17 cellular contexts compared by ENCODE assay signal in genomic region chr9:25427290-25427689, GRCh38.
A peak's percentile ranks its signal among the peaks of the same experiment; 100 is the strongest.
DNase-seq lines count a peak whose midpoint lies in the region; ATAC-seq and TF ChIP-seq lines count a peak whose summit lies in the region.
"Had no signal": no experiment of that assay in that cellular context is flagged by ENCODE, and none has a peak within 500 bp of the region (broad histone marks: within the 10 kb centered on the region; RNA-seq: fewer than 3 reads in every experiment).

No MANE protein-coding gene starts in this region.

- H3K4me1 Mint-ChIP-seq in central memory CD8-positive, alpha-beta T cell, result no peaks in the 10 kb centered on the region
- H3K4me1 Mint-ChIP-seq: B cell had no signal

- no peak overlapping the region for H3K4me3 Mint-ChIP-seq in central memory CD8-positive, alpha-beta T cell
- H3K4me3 Mint-ChIP-seq: B cell; CD4-positive, alpha-beta T cell; CD8-positive, alpha-beta T cell had no signal

- intact Hi-C loops in posterior vena cava (cut with DNase I), result no loop called here
- intact Hi-C loops in upper lobe of right lung (cut with DNase I), result no loop called here
- intact Hi-C loops in esophagus squamous epithelium (cut with DNase I), result no loop called here

- no peak overlapping the region for H3K27ac ChIP-seq in upper lobe of right lung
- H3K27ac ChIP-seq in esophagus squamous epithelium, result no peak overlapping the region
- H3K27ac ChIP-seq: 22Rv1; A549; BLaER1 treated with 17β-estradiol and CSF1 and Interleukin-3, amounts not matched to agents 10 nM and 100 nM; C4-2B had no signal

- H3K4me1 ChIP-seq in upper lobe of right lung (no peaks in the 10 kb centered on the region), esophagus squamous epithelium (no peaks in the 10 kb centered on the region)
- H3K4me1 ChIP-seq: A549, Caco-2 had no signal

- no peak overlapping the region for H3K4me3 ChIP-seq in upper lobe of right lung
- H3K4me3 ChIP-seq in esophagus squamous epithelium, result no peak overlapping the region
- H3K4me3 ChIP-seq: A549; BLaER1 treated with 17β-estradiol and CSF1 and Interleukin-3, amounts not matched to agents 10 nM and 100 nM had no signal

- no peak for DNase-seq in central memory CD8-positive, alpha-beta T cell (ENCODE audit: low spot score in 2 of 2)
- DNase-seq in posterior vena cava (ENCODE audit: low spot score), result peak; percentile 46
- DNase-seq in upper lobe of right lung, result no peak
- DNase-seq in esophagus squamous epithelium (lab: John Stamatoyannopoulos, UW), result no peak
- DNase-seq: AML-193; Caco-2; Calu3; CD4-positive, alpha-beta T cell; CD8-positive, alpha-beta T cell; DMS79 treated with DMSO at 0.1 percent for 48 hours; GF-D8 had no signal

- H3K9me3 Mint-ChIP-seq in central memory CD8-positive, alpha-beta T cell, result peaks cover 45% of the 10 kb centered on the region

- H3K27me3 Mint-ChIP-seq in central memory CD8-positive, alpha-beta T cell, result no peaks in the 10 kb centered on the region
- H3K27me3 Mint-ChIP-seq: B cell; CD4-positive, alpha-beta T cell had no signal

- ATAC-seq in central memory CD8-positive, alpha-beta T cell (replicated peaks; ENCODE audit: extremely low read depth, poor library complexity, severe bottlenecking), result peak; percentile 10
- ATAC-seq in upper lobe of right lung (peak; percentile 13), HG02981 (IDR thresholded peaks at IDR 0.05; ENCODE audit: unreplicated experiment) (no peak)
- ATAC-seq: A549; CD8-positive, alpha-beta T cell had no signal

- no peaks in the 10 kb centered on the region for H3K36me3 ChIP-seq in upper lobe of right lung
- no peaks in the 10 kb centered on the region for H3K36me3 ChIP-seq in esophagus squamous epithelium
- H3K36me3 ChIP-seq: BLaER1 treated with 17β-estradiol and CSF1 and Interleukin-3, amounts not matched to agents 10 nM and 100 nM had no signal

- no peak overlapping the region for H3K27ac Mint-ChIP-seq in central memory CD8-positive, alpha-beta T cell (ENCODE audit: low read depth)
- H3K27ac Mint-ChIP-seq: B cell; CD4-positive, alpha-beta T cell; CD8-positive, alpha-beta T cell had no signal

- no peaks in the 10 kb centered on the region for H3K9me3 ChIP-seq in upper lobe of right lung
- H3K9me3 ChIP-seq in esophagus squamous epithelium, result no peaks in the 10 kb centered on the region
- H3K9me3 ChIP-seq: Caco-2 had no signal

- H3K36me3 Mint-ChIP-seq in central memory CD8-positive, alpha-beta T cell (ENCODE audit: insufficient read depth), result no peaks in the 10 kb centered on the region
- H3K36me3 Mint-ChIP-seq: CD8-positive, alpha-beta T cell had no signal

- 91 to 94% methylated on average over 3 of the region's 4 CpGs for WGBS in esophagus squamous epithelium, 2 donors

- TF ChIP-seq POLR2A in esophagus squamous epithelium (IDR thresholded peaks at IDR 0.05), result no peak

- TF ChIP-seq CTCF in upper lobe of right lung (IDR thresholded peaks at IDR 0.05) (no peak), esophagus squamous epithelium (IDR thresholded peaks at IDR 0.05) (no peak)

- no peaks in the 10 kb centered on the region for H3K27me3 ChIP-seq in upper lobe of right lung
- no peaks in the 10 kb centered on the region for H3K27me3 ChIP-seq in esophagus squamous epithelium
- H3K27me3 ChIP-seq: BLaER1 treated with 17β-estradiol and CSF1 and Interleukin-3, amounts not matched to agents 10 nM and 100 nM had no signal
